ENCODE assay signal across 20 cellular contexts in the genomic region with DNA sequence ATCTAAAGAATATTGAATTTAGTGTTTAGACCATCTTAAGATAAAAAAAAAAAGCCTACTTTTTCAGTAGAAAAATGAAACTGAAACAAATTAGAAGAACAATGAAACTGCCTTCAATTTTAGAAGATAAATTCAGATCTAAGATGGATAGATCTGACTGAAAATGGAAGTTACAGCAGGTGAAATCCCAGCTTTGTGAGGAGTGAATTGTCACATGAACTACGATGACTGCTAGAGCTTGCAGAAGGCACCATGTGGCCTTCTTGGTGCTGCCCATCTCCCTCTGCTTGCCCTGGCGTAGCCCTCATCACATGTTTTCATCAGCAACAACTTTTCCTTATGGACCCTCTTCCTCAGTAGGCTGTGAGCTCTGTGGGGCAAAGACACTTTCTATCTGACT. TPM values are rescaled to one million over a fixed set of nuclear protein-coding genes. Genes with fewer than 3 reads are reported as not detected.
DNase-seq lines count a peak whose midpoint lies in the region; ATAC-seq and TF ChIP-seq lines count a peak whose summit lies in the region.
"Had no signal": no experiment of that assay in that cellular context is flagged by ENCODE, and none has a peak within 500 bp of the region (broad histone marks: within the 10 kb centered on the region; RNA-seq: fewer than 3 reads in every experiment).

No MANE protein-coding gene starts in this region.

- H4K20me1 ChIP-seq in KMS-11 (ENCODE audit: insufficient read depth), result no peaks in the 10 kb centered on the region

- TF ChIP-seq CTCF in GM20000 (IDR thresholded peaks at IDR 0.05; ENCODE audit: extremely low read depth, missing control alignments) (no peak), KMS-11 (conservative IDR thresholded peaks at IDR 0.05; ENCODE audit: low read depth, low read length) (no peak), body of pancreas (IDR thresholded peaks at IDR 0.05) (no peak), GM13977 (IDR thresholded peaks at IDR 0.05; ENCODE audit: extremely low read depth, insufficient read depth, missing control alignments) (no peak)

- no peaks in the 10 kb centered on the region for H3K36me3 Mint-ChIP-seq in activated T-cell treated with anti-CD3 and anti-CD28 coated beads, Interleukin-2, amount 50 U/mL, for 4 hours (ENCODE audit: insufficient read depth)
- H3K36me3 Mint-ChIP-seq in memory B cell, result no peaks in the 10 kb centered on the region

- no peaks in the 10 kb centered on the region for H3K27me3 Mint-ChIP-seq in activated T-cell treated with anti-CD3 and anti-CD28 coated beads, Interleukin-2, amount 50 U/mL, for 4 hours (ENCODE audit: low read depth)
- H3K27me3 Mint-ChIP-seq in memory B cell, result no peaks in the 10 kb centered on the region

- H3K4me2 ChIP-seq in KMS-11, result peak overlapping the region; percentile 34

- no peaks in the 10 kb centered on the region for H3K9me3 ChIP-seq in body of pancreas
- H3K9me3 ChIP-seq: esophagus muscularis mucosa, transverse colon had no signal

- H3K9me3 Mint-ChIP-seq in activated T-cell treated with anti-CD3 and anti-CD28 coated beads, Interleukin-2, amount 50 U/mL, for 4 hours, result no peaks in the 10 kb centered on the region
- H3K9me3 Mint-ChIP-seq in memory B cell, result no peaks in the 10 kb centered on the region
- H3K9me3 Mint-ChIP-seq: H9 had no signal

- no peak for TF ChIP-seq POLR2A in body of pancreas (IDR thresholded peaks at IDR 0.05)

- H3K4me1 Mint-ChIP-seq in activated T-cell treated with anti-CD3 and anti-CD28 coated beads, Interleukin-2, amount 50 U/mL, for 4 hours (ENCODE audit: low read depth), result peaks cover 25% of the 10 kb centered on the region
- peaks cover 9% of the 10 kb centered on the region for H3K4me1 Mint-ChIP-seq in memory B cell
- H3K4me1 Mint-ChIP-seq: H9 had no signal

- H3K4me1 ChIP-seq in KMS-11 (ENCODE audit: low read depth, poor library complexity, severe bottlenecking), result peaks cover 12% of the 10 kb centered on the region
- no peaks in the 10 kb centered on the region for H3K4me1 ChIP-seq in body of pancreas
- H3K4me1 ChIP-seq: esophagus muscularis mucosa, transverse colon had no signal

- 78 to 95% methylated on average over 2 of the region's 2 CpGs for WGBS in body of pancreas, 2 donors

- no peak overlapping the region for H3K27ac Mint-ChIP-seq in memory B cell
- H3K27ac Mint-ChIP-seq: H9 had no signal

- intact Hi-C loops in body of pancreas (cut with DNase I), result no loop called here

- in situ Hi-C loops in GM13977 (cut with MboI; ENCODE audit: low pct_unique_long_range_greater_than_20kb, low sequenced_read_pairs, unreplicated experiment), result no loop called here

- H3K27me3 ChIP-seq in KMS-11 (ENCODE audit: insufficient read depth, low read depth) (no peaks in the 10 kb centered on the region), body of pancreas (no peaks in the 10 kb centered on the region)
- H3K27me3 ChIP-seq: esophagus muscularis mucosa, transverse colon had no signal

- H3K27ac ChIP-seq in KMS-11 (peak overlapping the region; percentile 5; the same call in 1 of the 2 replicates), body of pancreas (no peak overlapping the region)
- H3K27ac ChIP-seq: coronary artery, esophagus muscularis mucosa, transverse colon had no signal

- H3K36me3 ChIP-seq in KMS-11 (ENCODE audit: insufficient read depth) (no peaks in the 10 kb centered on the region), body of pancreas (replicated peaks in 1 of 2; ENCODE audit: insufficient read depth in 1 of 2, low read depth in 2 of 2) (no peaks in the 10 kb centered on the region)
- H3K36me3 ChIP-seq: esophagus muscularis mucosa, transverse colon had no signal

- H3K4me3 ChIP-seq in KMS-11 (IDR thresholded peaks at IDR 0.05; ENCODE audit: insufficient read depth, low read depth, low read length), result no peak overlapping the region
- no peak overlapping the region for H3K4me3 ChIP-seq in body of pancreas
- H3K4me3 ChIP-seq: coronary artery, esophagus muscularis mucosa, transverse colon had no signal

- H2AFZ ChIP-seq in KMS-11 (ENCODE audit: low read depth), result peak overlapping the region; percentile 51

- no peaks in the 10 kb centered on the region for H3K79me2 ChIP-seq in KMS-11 (ENCODE audit: insufficient read depth, low read depth)

- H3K9ac ChIP-seq in KMS-11, result no peak overlapping the region

- no peak overlapping the region for H3K4me3 Mint-ChIP-seq in activated T-cell treated with anti-CD3 and anti-CD28 coated beads, Interleukin-2, amount 50 U/mL, for 4 hours
- H3K4me3 Mint-ChIP-seq in memory B cell, result no peak overlapping the region
- H3K4me3 Mint-ChIP-seq: H9 had no signal

- peak; percentile 63 to 77 for ATAC-seq in activated T-cell treated with anti-CD3 and anti-CD28 coated beads, Interleukin-2, amount 50 U/mL, for 4 hours
- peak; percentile 26 for ATAC-seq in memory B cell (ENCODE audit: low read depth)
- ATAC-seq in body of pancreas, result no peak
- ATAC-seq: HepG2, left lobe of liver had no signal

- no peak for DNase-seq in activated T-cell treated with anti-CD3 and anti-CD28 coated beads, Interleukin-2, amount 50 U/mL, for 4 hours
- DNase-seq in activated T-cell treated with anti-CD3 and anti-CD28 coated beads, Interleukin-2, amount 50 U/mL, for 48 hours, result no peak
- DNase-seq in GM20000 (ENCODE audit: low spot score) (peak; percentile 22), memory B cell (ENCODE audit: low spot score in 2 of 2) (no peak), body of pancreas (no peak), GM13977 (ENCODE audit: low spot score) (no peak), amniotic stem cell (lab: John Stamatoyannopoulos, UW) (no peak)
- DNase-seq: amygdala; DMS 273 treated with DMSO at 0.1 percent for 48 hours; H9; NCI-H1105 treated with DMSO at 0.1 percent for 48 hours; NCI-H510A; stimulated activated CD8-positive, alpha-beta memory T cell treated with anti-CD3 and anti-CD28 coated beads, Interleukin-4, amount 100 ng/mL, for 48 hours; transverse colon had no signal

RNA-seq across cellular contexts. Expression of a gene that starts 51.4 kb away (rescaled TPM):
- total RNA-seq in activated T-cell treated with anti-CD3 and anti-CD28 coated beads, Interleukin-2, amount 50 U/mL, for 4 hours, result not detected
- 1 to 10 TPM; 3.4 to 6.6 TPM for total RNA-seq in body of pancreas
- total RNA-seq: H9; HepG2; T-helper 1 cell treated with Interleukin-12 subunit alpha and Interleukin-12 subunit beta and Interleukin-4 antibody, amounts not matched to agents 30 ng/mL and 1 ng/mL, for 36 hours had no signal

Comparison
In these comparisons a context has a peak if more than half of its experiments do, and no peak if none do; other contexts are left out.
1. RNA of a gene that starts 51.4 kb away (total RNA-seq): 3.4 to 6.6 TPM in body of pancreas; not detected in activated T-cell treated with anti-CD3 and anti-CD28 coated beads, Interleukin-2, amount 50 U/mL, for 4 hours; every median in the first group is over 4 times any median in the second.